18 cellular contexts compared by ENCODE assay signal in genomic region chr4:75985116-75985515, GRCh38. TPM values are rescaled to one million over a fixed set of nuclear protein-coding genes. Genes with fewer than 3 reads are reported as not detected.
A peak's percentile ranks its signal among the peaks of the same experiment; 100 is the strongest.
DNase-seq lines count a peak whose midpoint lies in the region; ATAC-seq, FAIRE-seq and TF ChIP-seq lines count a peak whose summit lies in the region.
"Had no signal": no experiment of that assay in that cellular context is flagged by ENCODE, and none has a peak within 500 bp of the region (broad histone marks: within the 10 kb centered on the region; RNA-seq: fewer than 3 reads in every experiment).

No MANE protein-coding gene starts in this region.

- H3K23ac ChIP-seq in IMR-90 (ENCODE audit: low read depth, low read length), result no peak overlapping the region

- no peak overlapping the region for H3K18ac ChIP-seq in IMR-90 (ENCODE audit: low read depth, low read length)

- TF ChIP-seq RAD21 in IMR-90 (IDR thresholded peaks at IDR 0.05; ENCODE audit: low read length), result no peak

- H3K9me3 ChIP-seq in IMR-90 (ENCODE audit: control insufficient read depth, insufficient read depth, low read length) (no peaks in the 10 kb centered on the region), keratinocyte (ENCODE audit: control insufficient read depth, low read depth, low read length) (no peaks in the 10 kb centered on the region), mucosa of descending colon (no peaks in the 10 kb centered on the region)
- H3K9me3 ChIP-seq: HAP-1 had no signal

- ATAC-seq in IMR-90 (ENCODE audit: low read depth) (peak; percentile 94), mucosa of descending colon (no peak), HG03442 (IDR thresholded peaks at IDR 0.05; ENCODE audit: unreplicated experiment) (no peak)
- ATAC-seq: Panc1 had no signal

- H2BK120ac ChIP-seq in IMR-90 (ENCODE audit: low read depth, low read length), result no peak overlapping the region

- CTCF ChIA-PET in IMR-90 (lab: Yijun Ruan, JAX), result no interaction called here

- H3K27ac ChIP-seq in IMR-90 (ENCODE audit: insufficient read depth, low read length), result no peak overlapping the region
- H3K27ac ChIP-seq in keratinocyte (ENCODE audit: control insufficient read depth, insufficient read depth, low read length), result peak overlapping the region; percentile 50

- H3K79me1 ChIP-seq in IMR-90 (ENCODE audit: low read depth in 1 of 2, low read length in 2 of 2), result peaks cover 27 to 62% of the 10 kb centered on the region in 2 experiments

- peaks cover 84% of the 10 kb centered on the region for H3K79me2 ChIP-seq in keratinocyte (ENCODE audit: control insufficient read depth, insufficient read depth, low read length)

- no peaks in the 10 kb centered on the region for H3K27me3 ChIP-seq in IMR-90 (ENCODE audit: control insufficient read depth, insufficient read depth, low read length)
- H3K27me3 ChIP-seq in keratinocyte (ENCODE audit: control insufficient read depth, extremely low read depth, insufficient read depth, low read length), result no peaks in the 10 kb centered on the region

- TF ChIP-seq POLR2A in IMR-90 (IDR thresholded peaks at IDR 0.05; ENCODE audit: low read depth, low read length), result no peak

- peak overlapping the region; percentile 35; the same call in 1 of the 2 replicates for H3K14ac ChIP-seq in IMR-90 (replicated peaks; ENCODE audit: low read depth, low read length)

- no peak overlapping the region; the same call in 1 of the 2 replicates for H2AK5ac ChIP-seq in IMR-90 (ENCODE audit: low read depth, low read length)

- H4K20me1 ChIP-seq in IMR-90 (ENCODE audit: insufficient read depth, low read length), result peaks cover 36% of the 10 kb centered on the region
- peaks cover 10% of the 10 kb centered on the region for H4K20me1 ChIP-seq in keratinocyte (ENCODE audit: control insufficient read depth, extremely low read depth, insufficient read depth, low read length)

- no peak overlapping the region for H2BK15ac ChIP-seq in IMR-90 (ENCODE audit: low read depth, low read length)

- FAIRE-seq in keratinocyte (lab: Jason Lieb, UNC), result peak; percentile 89
- FAIRE-seq: GM18507, islet of Langerhans had no signal

- peak overlapping the region; percentile 50 for H2BK5ac ChIP-seq in IMR-90 (ENCODE audit: low read depth, low read length, poor library complexity, severe bottlenecking)

- no peak overlapping the region for H2AFZ ChIP-seq in IMR-90 (replicated peaks; ENCODE audit: low read length, poor library complexity)
- no peak overlapping the region for H2AFZ ChIP-seq in keratinocyte (ENCODE audit: control insufficient read depth, low read length)

- H2AK9ac ChIP-seq in IMR-90 (replicated peaks; ENCODE audit: low read depth, low read length, poor library complexity), result no peak overlapping the region

- TF ChIP-seq CTCF in AG09319 (IDR thresholded peaks at IDR 0.05; ENCODE audit: low read depth, low read length) (no peak), IMR-90 (conservative IDR thresholded peaks at IDR 0.05; ENCODE audit: low read depth, low read length) (no peak), astrocyte of the spinal cord (IDR thresholded peaks at IDR 0.05; ENCODE audit: low read depth, low read length) (no peak), keratinocyte (optimal IDR thresholded peaks at IDR 0.05 in 1 of 3, IDR thresholded peaks at IDR 0.05 in 1 of 3, conservative IDR thresholded peaks at IDR 0.05 in 1 of 3; ENCODE audit: extremely low read depth in 1 of 3, insufficient read depth in 2 of 3, low read length in 3 of 3) (no peak), mucosa of descending colon (IDR thresholded peaks at IDR 0.05) (no peak)

- no peak overlapping the region for H3K56ac ChIP-seq in IMR-90 (ENCODE audit: extremely low read depth, insufficient read depth, low read length)

- H3K36me3 ChIP-seq in IMR-90 (ENCODE audit: control insufficient read depth, insufficient read depth, low read length) (peaks cover 7% of the 10 kb centered on the region), keratinocyte (ENCODE audit: control insufficient read depth in 2 of 2, extremely low read depth in 1 of 2, insufficient read depth in 2 of 2, low read length in 2 of 2) (peaks cover 9 to 12% of the 10 kb centered on the region in 2 experiments), mucosa of descending colon (ENCODE audit: low read depth) (no peaks in the 10 kb centered on the region)

- no peak overlapping the region for H3K9ac ChIP-seq in IMR-90 (ENCODE audit: low read depth, low read length)
- no peak overlapping the region for H3K9ac ChIP-seq in keratinocyte (ENCODE audit: control insufficient read depth, extremely low read depth, insufficient read depth, low read length)

- in situ Hi-C loops in IMR-90 (cut with MboI; ENCODE audit: low sequenced_read_pairs), result no loop called here
- in situ Hi-C loops in astrocyte of the spinal cord (cut with HindIII; ENCODE audit: low sequenced_read_pairs), result no loop called here

- H3K9me1 ChIP-seq in IMR-90 (ENCODE audit: insufficient read depth, low read length), result peaks cover 16% of the 10 kb centered on the region
- H3K9me1 ChIP-seq in keratinocyte (ENCODE audit: control insufficient read depth, extremely low read depth, insufficient read depth, low read length), result peaks cover 4% of the 10 kb centered on the region

- no TSS peak for BruUV-seq in IMR-90 (replicated peaks; lab: Mats Ljungman, UMichigan)

- H4K91ac ChIP-seq in IMR-90 (ENCODE audit: insufficient read depth, low read depth, low read length), result no peak overlapping the region

- H3K4me2 ChIP-seq in IMR-90 (ENCODE audit: low read depth, low read length), result no peak overlapping the region
- peak overlapping the region; percentile 9 for H3K4me2 ChIP-seq in keratinocyte (ENCODE audit: control insufficient read depth, extremely low read depth, insufficient read depth, low read depth, low read length)

- dilution Hi-C loops in IMR-90 (cut with HindIII; ENCODE audit: low sequenced_read_pairs, unreplicated experiment), result no loop called here
- dilution Hi-C loops in keratinocyte (cut with MboI; ENCODE audit: extremely low pct_ligation_motif_present, low sequenced_read_pairs), result no loop called here

- H3K4me1 ChIP-seq in IMR-90 (ENCODE audit: control insufficient read depth, insufficient read depth, low read length) (peaks cover 3% of the 10 kb centered on the region), keratinocyte (ENCODE audit: control insufficient read depth, extremely low read depth, insufficient read depth, low read length) (peaks cover 24% of the 10 kb centered on the region), mucosa of descending colon (ENCODE audit: low read depth) (peaks cover 13% of the 10 kb centered on the region)

- intact Hi-C loops in IMR-90 (cut with micrococcal nuclease), result no loop called here
- intact Hi-C loops in mucosa of descending colon (cut with DNase I, micrococcal nuclease), result no loop called here

- no peak overlapping the region for H3K4ac ChIP-seq in IMR-90 (ENCODE audit: low read depth, low read length)

- DNase-seq in AG09319 (ENCODE audit: extremely low read depth, low read depth), result peak; percentile 12
- peak; percentile 96 for DNase-seq in IMR-90
- DNase-seq in astrocyte of the spinal cord (ENCODE audit: low read depth, low spot score), result peak; percentile 79
- DNase-seq in keratinocyte (ENCODE audit: low read depth, low spot score), result peak; percentile 41
- no peak for DNase-seq in NCI-H2107 (lab: John Stamatoyannopoulos, UW)
- no peak for DNase-seq in GF-D8 (lab: John Stamatoyannopoulos, UW)
- no peak for DNase-seq in mucosa of descending colon
- DNase-seq: activated CD4-positive, alpha-beta memory T cell treated with anti-CD3 and anti-CD28 coated beads, Interleukin-2, amount 10 ng/mL, durations not matched to agents 7 days and 5 days; activated gamma-delta T cell; C1 segment of cervical spinal cord; central memory CD4-positive, alpha-beta T cell; erythroblast; NCI-H446 treated with DMSO at 0.1 percent for 48 hours had no signal

- H4K8ac ChIP-seq in IMR-90 (ENCODE audit: low read depth in 2 of 2, low read length in 2 of 2), result no peak overlapping the region

- H3K4me3 ChIP-seq in IMR-90 (ENCODE audit: insufficient read depth, low read depth, low read length) (no peak overlapping the region), astrocyte of the spinal cord (ENCODE audit: low read depth, low read length) (no peak overlapping the region), keratinocyte (ENCODE audit: control insufficient read depth in 2 of 3, extremely low read depth in 1 of 3, insufficient read depth in 2 of 3, low read depth in 1 of 3, low read length in 3 of 3) (no peak overlapping the region), mucosa of descending colon (no peak overlapping the region)
- H3K4me3 ChIP-seq: HAP-1 had no signal

- H4K5ac ChIP-seq in IMR-90 (ENCODE audit: low read depth, low read length), result no peak overlapping the region

- POLR2A ChIA-PET in IMR-90 (lab: Charles Lee; ENCODE audit: unreplicated experiment), result no interaction called here

- H2BK20ac ChIP-seq in IMR-90 (ENCODE audit: low read depth, low read length), result no peak overlapping the region

- WGBS in IMR-90 (ENCODE audit: extremely low coverage in 2 of 2, insufficient read length in 1 of 2), 2 experiments, result 50% methylated on average over 2 of the region's 3 CpGs; no CpG with 5 or more reads in 1 of the 2 experiments

RNA-seq across cellular contexts. Expression of gene SDAD1, which starts 5.6 kb away (rescaled TPM):
- 27.4 and 35.3 TPM in 2 replicates for total RNA-seq in IMR-90 (2012; rRNA removed)
- 14.4 and 16.8 TPM in 2 replicates for polyA plus RNA-seq in IMR-90 (2012; rRNA removed)
- polyA plus RNA-seq in IMR-90 (2012; cell fraction: cytosol; rRNA removed), result 3.2 and 3.4 TPM in 2 replicates
- 2.8 and 14.4 TPM in 2 replicates for polyA plus RNA-seq in IMR-90 (2012; cell fraction: nucleus; rRNA removed; ENCODE audit: low replicate concordance)
- 21.2 to 33.0 TPM (median 28.9 TPM) in 3 replicates for polyA plus RNA-seq in keratinocyte
- 83.4 TPM for polyA plus RNA-seq in keratinocyte (2011; ENCODE audit: low read depth)
- 20.1 and 36.6 TPM in 2 replicates for polyA plus RNA-seq in keratinocyte (2011; cell fraction: cytosol; rRNA removed)
- polyA plus RNA-seq in keratinocyte (2011; cell fraction: nucleus; rRNA removed), result 26.4 and 33.4 TPM in 2 replicates
- 26.8 and 31.7 TPM in 2 replicates for polyA plus RNA-seq in keratinocyte (2012; ENCODE audit: low replicate concordance)
- 11.1 to 35.4 TPM (median 17.9 TPM) in 3 replicates for polyA minus RNA-seq in keratinocyte
- polyA minus RNA-seq in keratinocyte (2011; cell fraction: cytosol; rRNA and poly(A)+ RNA removed), result 20.7 TPM
- 15.9 and 31.0 TPM in 2 replicates for polyA minus RNA-seq in keratinocyte (2011; cell fraction: nucleus; rRNA and poly(A)+ RNA removed)
- total RNA-seq in mucosa of descending colon, result 10 to 100 TPM; 24.5 to 33.7 (median 27.9) TPM

RNA-seq across cellular contexts. Expression of gene CXCL9, which starts 22.2 kb away (rescaled TPM):
- total RNA-seq in IMR-90 (2012; rRNA removed), result not detected in 2 replicates
- polyA plus RNA-seq in IMR-90 (2012; rRNA removed), result not detected in 2 replicates
- not detected in 2 replicates for polyA plus RNA-seq in IMR-90 (2012; cell fraction: cytosol; rRNA removed)
- not detected in 2 replicates for polyA plus RNA-seq in IMR-90 (2012; cell fraction: nucleus; rRNA removed; ENCODE audit: low replicate concordance)
- 0.04 to 0.08 TPM (median 0.04 TPM) in 3 replicates for polyA plus RNA-seq in keratinocyte
- not detected for polyA plus RNA-seq in keratinocyte (2011; ENCODE audit: low read depth)
- 0.06 and 0.12 TPM in 2 replicates for polyA plus RNA-seq in keratinocyte (2011; cell fraction: cytosol; rRNA removed)
- 0.04 and 0.15 TPM in 2 replicates for polyA plus RNA-seq in keratinocyte (2011; cell fraction: nucleus; rRNA removed)
- polyA plus RNA-seq in keratinocyte (2012; ENCODE audit: low replicate concordance), result not detected in 2 replicates
- 0.06 to 0.23 TPM (median 0.20 TPM) in 3 replicates for polyA minus RNA-seq in keratinocyte
- polyA minus RNA-seq in keratinocyte (2011; cell fraction: cytosol; rRNA and poly(A)+ RNA removed), result not detected
- polyA minus RNA-seq in keratinocyte (2011; cell fraction: nucleus; rRNA and poly(A)+ RNA removed), result not detected in 2 replicates
- total RNA-seq in mucosa of descending colon, result 1 to 10 TPM in 2 of 3 donors, under 1 TPM in 1; 0.75 to 4.9 (median 1.3) TPM
- total RNA-seq: activated CD4-positive, alpha-beta memory T cell treated with anti-CD3 and anti-CD28 coated beads, Interleukin-2, amount 10 ng/mL, durations not matched to agents 7 days and 5 days had no signal

RNA-seq across cellular contexts. Expression of gene CXCL10, which starts 38.2 kb away (rescaled TPM):
- total RNA-seq in IMR-90 (2012; rRNA removed) (0.18 and 0.28 TPM in 2 replicates), mucosa of descending colon (1 to 10 TPM; 1.4 to 2.2 (median 2.1) TPM)
- polyA plus RNA-seq in IMR-90 (2012; rRNA removed) (0.14 and 0.15 TPM in 2 replicates), keratinocyte (0.48 to 0.99 TPM (median 0.72 TPM) in 3 replicates)
- polyA plus RNA-seq in IMR-90 (2012; cell fraction: cytosol; rRNA removed), result 0.05 TPM in 1 of 2 replicates, not detected in the other
- 0.07 TPM in 1 of 2 replicates, not detected in the other for polyA plus RNA-seq in IMR-90 (2012; cell fraction: nucleus; rRNA removed; ENCODE audit: low replicate concordance)
- 0.30 TPM for polyA plus RNA-seq in keratinocyte (2011; ENCODE audit: low read depth)
- 0.75 and 2.4 TPM in 2 replicates for polyA plus RNA-seq in keratinocyte (2011; cell fraction: cytosol; rRNA removed)
- 1.3 and 1.8 TPM in 2 replicates for polyA plus RNA-seq in keratinocyte (2011; cell fraction: nucleus; rRNA removed)
- polyA plus RNA-seq in keratinocyte (2012; ENCODE audit: low replicate concordance), result 0.38 and 0.47 TPM in 2 replicates
- polyA minus RNA-seq in keratinocyte, result 0.49 to 0.74 TPM in 2 of 3 replicates, not detected in the other
- polyA minus RNA-seq in keratinocyte (2011; cell fraction: cytosol; rRNA and poly(A)+ RNA removed), result not detected
- polyA minus RNA-seq in keratinocyte (2011; cell fraction: nucleus; rRNA and poly(A)+ RNA removed), result not detected in 2 replicates

RNA-seq across cellular contexts. Expression of gene NAAA, which starts 44.3 kb away (rescaled TPM):
- total RNA-seq in IMR-90 (2012; rRNA removed), result 15.8 and 17.6 TPM in 2 replicates
- 25.3 and 26.4 TPM in 2 replicates for polyA plus RNA-seq in IMR-90 (2012; rRNA removed)
- 48.7 and 77.9 TPM in 2 replicates for polyA plus RNA-seq in IMR-90 (2012; cell fraction: cytosol; rRNA removed)
- 12.7 and 38.6 TPM in 2 replicates for polyA plus RNA-seq in IMR-90 (2012; cell fraction: nucleus; rRNA removed; ENCODE audit: low replicate concordance)
- polyA plus RNA-seq in keratinocyte, result 8.9 to 12.2 TPM (median 11.4 TPM) in 3 replicates
- polyA plus RNA-seq in keratinocyte (2011; ENCODE audit: low read depth), result 9.3 TPM
- polyA plus RNA-seq in keratinocyte (2011; cell fraction: cytosol; rRNA removed), result 8.4 and 9.6 TPM in 2 replicates
- 16.6 and 19.0 TPM in 2 replicates for polyA plus RNA-seq in keratinocyte (2011; cell fraction: nucleus; rRNA removed)
- 6.1 and 7.3 TPM in 2 replicates for polyA plus RNA-seq in keratinocyte (2012; ENCODE audit: low replicate concordance)
- 5.0 to 14.4 TPM (median 12.8 TPM) in 3 replicates for polyA minus RNA-seq in keratinocyte
- 14.4 TPM for polyA minus RNA-seq in keratinocyte (2011; cell fraction: cytosol; rRNA and poly(A)+ RNA removed)
- 12.5 and 18.6 TPM in 2 replicates for polyA minus RNA-seq in keratinocyte (2011; cell fraction: nucleus; rRNA and poly(A)+ RNA removed)
- 100 to 1,000 TPM; 101 to 226 (median 163) TPM for total RNA-seq in mucosa of descending colon

RNA-seq across cellular contexts. Expression of gene CXCL11, which starts 50.8 kb away (rescaled TPM):
- total RNA-seq in IMR-90 (2012; rRNA removed) (under 0.01 TPM in 2 replicates), mucosa of descending colon (under 1 TPM in 2 of 3 donors, not detected in 1; 0.19 to 0.72 TPM)
- polyA plus RNA-seq in IMR-90 (2012; rRNA removed) (not detected in 2 replicates), keratinocyte (0.58 to 1.4 TPM (median 0.93 TPM) in 3 replicates)
- polyA plus RNA-seq in IMR-90 (2012; cell fraction: cytosol; rRNA removed), result not detected in 2 replicates
- not detected in 2 replicates for polyA plus RNA-seq in IMR-90 (2012; cell fraction: nucleus; rRNA removed; ENCODE audit: low replicate concordance)
- polyA plus RNA-seq in keratinocyte (2011; ENCODE audit: low read depth), result not detected
- 1.1 and 1.8 TPM in 2 replicates for polyA plus RNA-seq in keratinocyte (2011; cell fraction: cytosol; rRNA removed)
- polyA plus RNA-seq in keratinocyte (2011; cell fraction: nucleus; rRNA removed), result 0.80 and 1.2 TPM in 2 replicates
- 0.10 and 0.53 TPM in 2 replicates for polyA plus RNA-seq in keratinocyte (2012; ENCODE audit: low replicate concordance)
- polyA minus RNA-seq in keratinocyte, result 0.36 to 0.48 TPM in 2 of 3 replicates, not detected in the other
- polyA minus RNA-seq in keratinocyte (2011; cell fraction: cytosol; rRNA and poly(A)+ RNA removed), result not detected
- polyA minus RNA-seq in keratinocyte (2011; cell fraction: nucleus; rRNA and poly(A)+ RNA removed), result 0.32 and 0.47 TPM in 2 replicates

Comparison
In these comparisons a context has a peak if more than half of its experiments do, and no peak if none do; other contexts are left out.
1. DNase-seq: peak in AG09319 (single experiment), IMR-90 (single experiment), astrocyte of the spinal cord (single experiment) and keratinocyte (single experiment); none in NCI-H2107 (single experiment), GF-D8 (single experiment) and mucosa of descending colon (0 of 3).